ENCODE assay signal across 34 cellular contexts in genomic region chr18:52544086-52544485, GRCh38.
"Had no signal": no experiment of that assay in that cellular context is flagged by ENCODE, and none has a peak within 500 bp of the region (broad histone marks: within the 10 kb centered on the region; RNA-seq: fewer than 3 reads in every experiment).

No MANE protein-coding gene starts in this region.

- DNase-seq: Karpas-422, Kasumi-1, MG63, MM.1S, MV-4-11, NCI-H1048, NCI-H1092, NCI-H1092 treated with DMSO at 0.1 percent for 48 hours, NCI-H1105, NCI-H1105 treated with DMSO at 0.1 percent for 48 hours, NCI-H1417, NCI-H1417 treated with DMSO at 0.1 percent for 48 hours, NCI-H1436, NCI-H1436 treated with DMSO at 0.1 percent for 48 hours, NCI-H146, NCI-H1694, NCI-H1694 treated with DMSO at 0.1 percent for 48 hours, NCI-H187, NCI-H187 treated with DMSO at 0.1 percent for 48 hours, NCI-H1930, NCI-H2029, NCI-H2029 treated with DMSO at 0.1 percent for 48 hours, NCI-H2081, NCI-H2081 treated with DMSO at 0.1 percent for 48 hours, NCI-H2107, NCI-H2171, NCI-H2171 treated with DMSO at 0.1 percent for 48 hours, NCI-H2227 treated with DMSO at 0.1 percent for 48 hours, NCI-H226, NCI-H345, NCI-H446, NCI-H446 treated with DMSO at 0.1 percent for 48 hours, NCI-H510A, NCI-H510A treated with DMSO at 0.1 percent for 48 hours had no signal

- H3K36me3 ChIP-seq: MG63 had no signal

- H3K27me3 ChIP-seq: MG63 had no signal

- H3K9me3 ChIP-seq: MG63 had no signal

- H3K4me3 ChIP-seq: MG63 had no signal
